Comparison of ENCODE assay signal across 28 cellular contexts in genomic region chr18:74709451-74709850, GRCh38.
"Had no signal": no experiment of that assay in that cellular context is flagged by ENCODE, and none has a peak within 500 bp of the region (broad histone marks: within the 10 kb centered on the region; RNA-seq: fewer than 3 reads in every experiment).

No MANE protein-coding gene starts in this region.

- H3K4me2 ChIP-seq: neural progenitor cell, smooth muscle cell had no signal

- H3K4me1 ChIP-seq: neural progenitor cell, pancreas, psoas muscle, suprapubic skin, testis, tibial artery, upper lobe of right lung, uterus had no signal

- DNase-seq: naive thymus-derived CD4-positive, alpha-beta T cell; natural killer cell; occipital lobe; pancreas; posterior cingulate gyrus; psoas muscle; right cardiac atrium; spleen; stimulated activated CD4-positive, alpha-beta T cell treated with anti-CD3 and anti-CD28 coated beads, Interleukin-12 subunit alpha, Interleukin-12 subunit beta, amount 100 ng/mL, for 4 hours; stimulated activated CD4-positive, alpha-beta T cell treated with anti-CD3 and anti-CD28 coated beads, Interleukin-1b, Interleukin-23, amount 100 ng/mL, for 48 hours; stimulated activated CD4-positive, alpha-beta T cell treated with anti-CD3 and anti-CD28 coated beads, Interleukin-4, amount 100 ng/mL, for 1 hour; stimulated activated CD4-positive, alpha-beta T cell treated with anti-CD3 and anti-CD28 coated beads, Interleukin-4, amount 100 ng/mL, for 4 hours; stimulated activated CD8-positive, alpha-beta memory T cell treated with anti-CD3 and anti-CD28 coated beads, Interleukin-4, amount 100 ng/mL, for 48 hours; stimulated activated naive CD4-positive, alpha-beta T cell; stimulated activated naive CD8-positive, alpha-beta T cell treated with anti-CD3 and anti-CD28 coated beads, Interleukin-15, amount 100 ng/mL, for 72 hours; stimulated activated naive CD8-positive, alpha-beta T cell treated with anti-CD3 and anti-CD28 coated beads, Interleukin-15, Interleukin-2, amounts not matched to agents 100 U/mL and 50 U/mL, for 24 hours; substantia nigra; testis; tibial artery; transverse colon; upper lobe of right lung; uterus had no signal

- H3K27me3 ChIP-seq: neural progenitor cell, pancreas, spleen, suprapubic skin, testis, tibial artery, transverse colon, upper lobe of right lung, uterus had no signal

- H2AFZ ChIP-seq: neural progenitor cell had no signal

- H3K9ac ChIP-seq: neural progenitor cell had no signal

- ATAC-seq: naive thymus-derived CD4-positive, alpha-beta T cell; natural killer cell; pancreas; psoas muscle; right cardiac atrium; sciatic nerve; stimulated activated memory B cell treated with anti-CD40 and anti-IgM and Interleukin-4, amounts not matched to agents 10 μg/mL and 1 μg/mL and 100 μg/mL, for 72 hours; stimulated activated naive CD8-positive, alpha-beta T cell treated with anti-CD3 and anti-CD28 coated beads, Interleukin-15, amount 100 ng/mL, for 72 hours; stimulated activated naive CD8-positive, alpha-beta T cell treated with anti-CD3 and anti-CD28 coated beads, Interleukin-15, Interleukin-2, amounts not matched to agents 100 U/mL and 50 U/mL, for 24 hours; upper lobe of right lung had no signal

- FAIRE-seq: pancreas had no signal

- H3K27ac ChIP-seq: neural progenitor cell, pancreas, psoas muscle, skin epidermis, spleen, suprapubic skin, testis, tibial artery, transverse colon, upper lobe of right lung, uterus had no signal

- H3K4me3 ChIP-seq: neural progenitor cell, pancreas, psoas muscle, skin epidermis, smooth muscle cell, spleen, suprapubic skin, testis, tibial artery, transverse colon, upper lobe of right lung, uterus had no signal

- H3K9me3 ChIP-seq: pancreas, psoas muscle, spleen, suprapubic skin, testis, tibial artery, transverse colon, upper lobe of right lung, uterus had no signal

- H3K36me3 ChIP-seq: neural progenitor cell, pancreas, suprapubic skin, tibial artery, transverse colon, upper lobe of right lung, uterus had no signal
